ENCODE assay signal across 13 cellular contexts in genomic region chrX:11768039-11768438, GRCh38. TPM values are rescaled to one million over a fixed set of nuclear protein-coding genes. Genes with fewer than 3 reads are reported as not detected.
A peak's percentile ranks its signal among the peaks of the same experiment; 100 is the strongest.
DNase-seq lines count a peak whose midpoint lies in the region; ATAC-seq and TF ChIP-seq lines count a peak whose summit lies in the region.
"Had no signal": no experiment of that assay in that cellular context is flagged by ENCODE, and none has a peak within 500 bp of the region (broad histone marks: within the 10 kb centered on the region; RNA-seq: fewer than 3 reads in every experiment).

No MANE protein-coding gene starts in this region.

- no peak overlapping the region for H2AFZ ChIP-seq in smooth muscle cell (ENCODE audit: low read depth)

- H3K79me2 ChIP-seq in smooth muscle cell (ENCODE audit: low read depth): no peaks in the 10 kb centered on the region

- TF ChIP-seq EP300 in ovary (IDR thresholded peaks at IDR 0.05): no peak

- no peaks in the 10 kb centered on the region for H3K36me3 ChIP-seq in smooth muscle cell (ENCODE audit: low read depth)
- H3K36me3 ChIP-seq in ovary: no peaks in the 10 kb centered on the region

- peak; percentile 63 for DNase-seq in activated naive CD4-positive, alpha-beta T cell treated with anti-CD3 and anti-CD28 coated beads for 36 hours
- no peak for DNase-seq in activated naive CD4-positive, alpha-beta T cell treated with Interleukin-2 at 50 U/mL for 16 hours
- DNase-seq in NCI-H82 treated with DMSO at 0.1 percent for 48 hours (lab: John Stamatoyannopoulos, UW; ENCODE audit: unreplicated experiment) (peak; percentile 13), mucosa of gallbladder (ENCODE audit: low spot score) (no peak), smooth muscle cell (lab: John Stamatoyannopoulos, UW; ENCODE audit: unreplicated experiment) (no peak), ovary (no peak)
- no peak for DNase-seq in stimulated activated naive CD8-positive, alpha-beta T cell treated with anti-CD3 and anti-CD28 coated beads, Interleukin-15, Interleukin-2, amounts not matched to agents 100 U/mL and 50 U/mL, for 24 hours
- DNase-seq: amniotic stem cell, erythroblast, left ventricle myocardium inferior, SW 1271 had no signal

- no peaks in the 10 kb centered on the region for H3K9me3 Mint-ChIP-seq in activated naive CD4-positive, alpha-beta T cell treated with anti-CD3 and anti-CD28 coated beads for 36 hours

- 56% methylated on average over 3 of the region's 3 CpGs for WGBS in smooth muscle cell (ENCODE audit: low lambda C conversion rate)
- 61 to 73% (median 70%) methylated on average over 3 of the region's 3 CpGs for WGBS in ovary, 3 donors

- H3K36me3 Mint-ChIP-seq in activated naive CD4-positive, alpha-beta T cell treated with anti-CD3 and anti-CD28 coated beads for 36 hours (ENCODE audit: low read depth): peaks cover 54% of the 10 kb centered on the region

- peak overlapping the region; percentile 87 for H3K27ac Mint-ChIP-seq in activated naive CD4-positive, alpha-beta T cell treated with anti-CD3 and anti-CD28 coated beads for 36 hours

- H3K27me3 Mint-ChIP-seq in activated naive CD4-positive, alpha-beta T cell treated with anti-CD3 and anti-CD28 coated beads for 36 hours (ENCODE audit: low read depth): no peaks in the 10 kb centered on the region

- intact Hi-C loops in activated naive CD4-positive, alpha-beta T cell treated with anti-CD3 and anti-CD28 coated beads for 36 hours (cut with micrococcal nuclease): loop anchor here (5.0 to 10.0 kb wide), 2 partner anchors 1124 to 1753 kb away; no protein-coding TSS in a partner anchor
- intact Hi-C loops in ovary (cut with DNase I): no loop called here

- H3K4me3 ChIP-seq in smooth muscle cell: no peak overlapping the region
- no peak overlapping the region for H3K4me3 ChIP-seq in ovary
- H3K4me3 ChIP-seq: left ventricle myocardium inferior, skin epidermis had no signal

- no peaks in the 10 kb centered on the region for H4K20me1 ChIP-seq in smooth muscle cell (ENCODE audit: low read depth)

- CTCF ChIA-PET in activated naive CD4-positive, alpha-beta T cell treated with anti-CD3 and anti-CD28 coated beads for 36 hours (lab: Charles Lee): interaction anchor here (1.3 kb wide), 1 partner anchor 10 kb away, joined by 10 read pairs; the partner anchor contains the start of gene MSL3

- H3K4me2 ChIP-seq in smooth muscle cell: no peak overlapping the region

- H3F3A ChIP-seq in smooth muscle cell (ENCODE audit: low read depth): no peaks in the 10 kb centered on the region

- TF ChIP-seq CTCF in smooth muscle cell (IDR thresholded peaks at IDR 0.05; ENCODE audit: borderline replicate concordance, insufficient read depth, poor library complexity, severe bottlenecking): no peak
- no peak for TF ChIP-seq CTCF in ovary (IDR thresholded peaks at IDR 0.05)

- H3K4me1 ChIP-seq in smooth muscle cell (ENCODE audit: low read depth): no peaks in the 10 kb centered on the region
- no peaks in the 10 kb centered on the region for H3K4me1 ChIP-seq in ovary (ENCODE audit: insufficient read depth)
- H3K4me1 ChIP-seq: left ventricle myocardium inferior had no signal

- no peaks in the 10 kb centered on the region for H3K27me3 ChIP-seq in smooth muscle cell (ENCODE audit: low read depth)
- H3K27me3 ChIP-seq in ovary: no peaks in the 10 kb centered on the region

- no peak overlapping the region for H3K9ac ChIP-seq in smooth muscle cell (ENCODE audit: low read depth)

- peak; percentile 70 for ATAC-seq in HG02763 (IDR thresholded peaks at IDR 0.05; ENCODE audit: unreplicated experiment)
- peak; percentile 41 for ATAC-seq in stimulated activated naive CD8-positive, alpha-beta T cell treated with anti-CD3 and anti-CD28 coated beads, Interleukin-15, Interleukin-2, amounts not matched to agents 100 U/mL and 50 U/mL, for 24 hours

- peaks cover 55% of the 10 kb centered on the region for H3K4me1 Mint-ChIP-seq in activated naive CD4-positive, alpha-beta T cell treated with anti-CD3 and anti-CD28 coated beads for 36 hours (ENCODE audit: low read depth)

- peak overlapping the region; percentile 32 for H3K4me3 Mint-ChIP-seq in activated naive CD4-positive, alpha-beta T cell treated with anti-CD3 and anti-CD28 coated beads for 36 hours

- TF ChIP-seq POLR2A in ovary (IDR thresholded peaks at IDR 0.05): no peak

- H3K9me3 ChIP-seq in smooth muscle cell (replicated peaks; ENCODE audit: low read depth): no peaks in the 10 kb centered on the region
- no peaks in the 10 kb centered on the region for H3K9me3 ChIP-seq in ovary
- H3K9me3 ChIP-seq: left ventricle myocardium inferior had no signal

- H3K27ac ChIP-seq in smooth muscle cell (ENCODE audit: low read depth) (no peak overlapping the region), ovary (no peak overlapping the region)
- H3K27ac ChIP-seq: left ventricle myocardium inferior, skin epidermis had no signal

RNA-seq across cellular contexts. Expression of gene MSL3, which starts 10.0 kb away (rescaled TPM):
- total RNA-seq in activated naive CD4-positive, alpha-beta T cell treated with anti-CD3 and anti-CD28 coated beads for 36 hours: 10 to 100 TPM; 69.1 to 72.4 TPM
- total RNA-seq in mucosa of gallbladder (24.3 TPM), smooth muscle cell (25.4 and 48.1 TPM in 2 replicates), ovary (10 to 100 TPM; 13.4 to 19.3 (median 16.2) TPM)
- polyA plus RNA-seq in smooth muscle cell (14.4 and 15.7 TPM in 2 replicates), ovary (10 to 100 TPM; 12.3 to 33.5 TPM)

Comparison
In these comparisons a context has a peak if more than half of its experiments do, and no peak if none do; other contexts are left out.
1. DNase-seq: peak in activated naive CD4-positive, alpha-beta T cell treated with anti-CD3 and anti-CD28 coated beads for 36 hours (single experiment) and NCI-H82 treated with DMSO at 0.1 percent for 48 hours (single experiment); none in activated naive CD4-positive, alpha-beta T cell treated with Interleukin-2 at 50 U/mL for 16 hours (single experiment), stimulated activated naive CD8-positive, alpha-beta T cell treated with anti-CD3 and anti-CD28 coated beads, Interleukin-15, Interleukin-2, amounts not matched to agents 100 U/mL and 50 U/mL, for 24 hours (single experiment), mucosa of gallbladder (single experiment), smooth muscle cell (single experiment) and ovary (0 of 5).